Comparison of ENCODE assay signal across 14 cellular contexts in genomic region chr20:50624351-50625016, GRCh38.
DNase-seq lines count a peak whose midpoint lies in the region; ATAC-seq and TF ChIP-seq lines count a peak whose summit lies in the region.
"Had no signal": no experiment of that assay in that cellular context is flagged by ENCODE, and none has a peak within 500 bp of the region (broad histone marks: within the 10 kb centered on the region; RNA-seq: fewer than 3 reads in every experiment).

No MANE protein-coding gene starts in this region.

- peaks cover 0 to 5% (median 0%) of the 10 kb centered on the region in 11 experiments; a peak in 1 of 22 replicates for H3K36me3 ChIP-seq in BLaER1 treated with 17β-estradiol and CSF1 and Interleukin-3, amounts not matched to agents 10 nM and 100 nM
- H3K36me3 ChIP-seq in PC-9 (ENCODE audit: low read depth), result no peaks in the 10 kb centered on the region
- H3K36me3 ChIP-seq in ascending aorta, result no peaks in the 10 kb centered on the region
- H3K36me3 ChIP-seq in brain microvascular endothelial cell (replicated peaks), result no peaks in the 10 kb centered on the region
- H3K36me3 ChIP-seq: adrenal gland had no signal

- in situ Hi-C loops in brain microvascular endothelial cell (cut with HindIII; ENCODE audit: low pct_ligation_motif_present, low sequenced_read_pairs), result no loop called here

- no peaks in the 10 kb centered on the region for H3K79me2 ChIP-seq in PC-9 (ENCODE audit: low read depth)

- DNase-seq in NCI-H1105 treated with DMSO at 0.1 percent for 48 hours (lab: John Stamatoyannopoulos, UW) (peak; percentile 86), PC-9 (peak; percentile 80 to 93), left colon (no peak), ascending aorta (ENCODE audit: low spot score in 2 of 2) (no peak), brain microvascular endothelial cell (no peak), EL (no peak), occipital lobe (lab: John Stamatoyannopoulos, UW) (no peak)
- DNase-seq: adrenal gland; hypothalamus; naive thymus-derived CD8-positive, alpha-beta T cell; stimulated activated CD4-positive, alpha-beta T cell treated with anti-CD3 and anti-CD28 coated beads, Interleukin-15, amount 100 ng/mL, for 24 hours; T-helper 17 cell had no signal

- H3K9ac ChIP-seq in BLaER1 treated with 17β-estradiol and CSF1 and Interleukin-3, amounts not matched to agents 10 nM and 100 nM, result peak overlapping the region in 1 of 11 experiments; percentile 61; a peak in 1 of 22 replicates

- BruUV-seq in PC-9 (replicated peaks; lab: Mats Ljungman, UMichigan), result no TSS peak

- intact Hi-C loops in PC-9 (cut with micrococcal nuclease; ENCODE audit: unreplicated experiment) (loop anchor here (5.0 kb wide), 1 partner anchor 38 kb away; no protein-coding TSS in a partner anchor), left colon (cut with DNase I, micrococcal nuclease) (loop anchor here in 1 of 2 donors (10.0 kb wide), 1 partner anchor 120 kb away; no protein-coding TSS in a partner anchor), ascending aorta (cut with DNase I) (no loop called here)

- ATAC-seq in left colon, result peak; percentile 44
- ATAC-seq: naive thymus-derived CD8-positive, alpha-beta T cell; stimulated activated effector memory CD8-positive, alpha-beta T cell treated with anti-CD3 and anti-CD28 coated beads, Interleukin-12 subunit alpha, Interleukin-12 subunit beta, amount 100 ng/mL, for 72 hours; T-helper 17 cell had no signal

- peaks cover 19 to 62% (median 54%) of the 10 kb centered on the region in 10 experiments for H3K4me1 ChIP-seq in BLaER1 treated with 17β-estradiol and CSF1 and Interleukin-3, amounts not matched to agents 10 nM and 100 nM
- peaks cover 36% of the 10 kb centered on the region for H3K4me1 ChIP-seq in PC-9 (replicated peaks; ENCODE audit: insufficient read depth)
- no peaks in the 10 kb centered on the region for H3K4me1 ChIP-seq in ascending aorta

- TF ChIP-seq CTCF in PC-9 (conservative IDR thresholded peaks at IDR 0.05) (no peak), ascending aorta (IDR thresholded peaks at IDR 0.05) (no peak), brain microvascular endothelial cell (IDR thresholded peaks at IDR 0.05; ENCODE audit: low read depth, low read length, missing control alignments) (no peak)

- no peaks in the 10 kb centered on the region for H3K9me2 ChIP-seq in PC-9 (ENCODE audit: insufficient read depth)

- H3K27ac ChIP-seq in BLaER1 treated with 17β-estradiol and CSF1 and Interleukin-3, amounts not matched to agents 10 nM and 100 nM, result peak overlapping the region in 6 of 11 experiments; percentile 53 to 74 (median 70); a peak in 8 of 22 replicates
- peak overlapping the region; percentile 17 for H3K27ac ChIP-seq in PC-9
- no peak overlapping the region for H3K27ac ChIP-seq in ascending aorta
- H3K27ac ChIP-seq in brain microvascular endothelial cell, result no peak overlapping the region
- H3K27ac ChIP-seq: adrenal gland had no signal

- 0 out of 22 replicates have a peak, but pooled peaks cover 0 to 6% (median 0%) of the 10 kb centered on the region in 11 experiments for H3K27me3 ChIP-seq in BLaER1 treated with 17β-estradiol and CSF1 and Interleukin-3, amounts not matched to agents 10 nM and 100 nM
- H3K27me3 ChIP-seq in PC-9 (ENCODE audit: insufficient read depth, low read depth) (no peaks in the 10 kb centered on the region), ascending aorta (no peaks in the 10 kb centered on the region), brain microvascular endothelial cell (replicated peaks) (no peaks in the 10 kb centered on the region)
- H3K27me3 ChIP-seq: adrenal gland had no signal

- no peaks in the 10 kb centered on the region; a peak in 1 of 22 replicates for H4K20me1 ChIP-seq in BLaER1 treated with 17β-estradiol and CSF1 and Interleukin-3, amounts not matched to agents 10 nM and 100 nM
- no peaks in the 10 kb centered on the region for H4K20me1 ChIP-seq in PC-9 (ENCODE audit: insufficient read depth)

- POLR2A ChIA-PET in PC-9 (lab: Charles Lee; ENCODE audit: unreplicated experiment), result interaction anchor here (0.5 to 0.6 kb wide), 2 partner anchors 105 to 1028 kb away, joined by 3 to 4 read pairs; no protein-coding TSS in a partner anchor

- H3K4me2 ChIP-seq in BLaER1 treated with 17β-estradiol and CSF1 and Interleukin-3, amounts not matched to agents 10 nM and 100 nM, result peak overlapping the region in 8 of 11 experiments; percentile 70 to 97 (median 86); a peak in 16 of 22 replicates
- H3K4me2 ChIP-seq in PC-9, result peak overlapping the region; percentile 29

- H3F3A ChIP-seq in PC-9 (ENCODE audit: insufficient read depth, low read depth), result peaks cover 30% of the 10 kb centered on the region

- H2AFZ ChIP-seq in PC-9, result no peak overlapping the region

- CTCF ChIA-PET in PC-9 (lab: Charles Lee), result interaction anchor here (0.6 to 1.8 kb wide), 3 partner anchors 11 to 125 kb away, joined by 3 to 4 read pairs (median 3); no protein-coding TSS in a partner anchor

- H3K9me3 ChIP-seq in BLaER1 treated with 17β-estradiol and CSF1 and Interleukin-3, amounts not matched to agents 10 nM and 100 nM (replicated peaks in 1 of 11), result peaks cover 10 to 16% (median 12%) of the 10 kb centered on the region in 11 experiments
- H3K9me3 ChIP-seq in PC-9 (ENCODE audit: insufficient read depth, low read depth) (no peaks in the 10 kb centered on the region; the same call in 1 of the 2 replicates), ascending aorta (peaks cover 4 to 5% of the 10 kb centered on the region in 2 donors)
- H3K9me3 ChIP-seq: adrenal gland had no signal

- no peak overlapping the region for H3K4me3 ChIP-seq in BLaER1 treated with 17β-estradiol and CSF1 and Interleukin-3, amounts not matched to agents 10 nM and 100 nM
- H3K4me3 ChIP-seq in PC-9 (no peak overlapping the region), ascending aorta (no peak overlapping the region), brain microvascular endothelial cell (ENCODE audit: low read depth, low read length) (no peak overlapping the region)
- H3K4me3 ChIP-seq: adrenal gland had no signal

Comparison
In these comparisons a context has a peak if more than half of its experiments do, and no peak if none do; other contexts are left out.
1. H3K27ac ChIP-seq: peak in BLaER1 treated with 17β-estradiol and CSF1 and Interleukin-3, amounts not matched to agents 10 nM and 100 nM (6 of 11) and PC-9 (single experiment); none in ascending aorta (0 of 2) and brain microvascular endothelial cell (single experiment).
2. DNase-seq: peak in NCI-H1105 treated with DMSO at 0.1 percent for 48 hours (single experiment) and PC-9 (2 of 2); none in left colon (0 of 2), ascending aorta (0 of 2), brain microvascular endothelial cell (single experiment), EL (single experiment) and occipital lobe (single experiment).